Comparison of ENCODE assay signal across 1 cellular context in the genomic region with DNA sequence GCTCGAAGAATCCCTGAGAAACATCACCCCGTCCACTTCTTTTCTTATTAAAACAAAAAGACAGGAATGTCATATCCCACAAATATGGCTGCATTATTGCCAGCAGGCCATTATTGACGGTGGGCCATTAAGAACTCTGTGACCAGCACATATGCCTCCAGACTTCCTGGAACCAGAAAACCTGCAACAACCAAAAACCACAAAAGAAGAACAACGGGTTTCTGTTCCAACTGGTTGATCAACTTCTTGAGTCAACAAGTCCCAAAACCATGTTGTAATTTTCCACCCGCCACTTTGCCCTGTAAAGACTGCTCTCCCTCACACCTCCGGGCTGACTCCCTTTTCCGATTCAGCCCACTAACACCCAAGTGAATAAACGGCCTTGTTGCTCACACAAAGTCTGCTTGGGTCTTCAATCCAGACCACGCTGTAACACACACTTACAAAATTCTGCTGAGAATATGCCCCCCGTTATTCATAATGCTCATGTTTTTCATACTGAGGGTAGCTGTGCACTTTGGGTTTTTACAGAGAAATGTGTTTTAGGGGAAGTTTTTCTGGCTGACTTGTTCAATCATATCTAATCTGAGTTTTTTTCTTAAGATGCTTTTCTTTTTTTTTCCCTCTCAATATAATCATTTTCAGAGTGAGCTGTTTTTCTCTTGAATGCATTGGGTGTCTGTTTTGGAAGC.
TF ChIP-seq lines count a peak whose summit lies in the region.

No MANE protein-coding gene starts in this region.

TF ChIP-seq in HepG2, 621 proteins besides CTCF, POLR2A, EP300 and RAD21 (continued from another document and continues in another):
- TF ChIP-seq, protein P1, sequence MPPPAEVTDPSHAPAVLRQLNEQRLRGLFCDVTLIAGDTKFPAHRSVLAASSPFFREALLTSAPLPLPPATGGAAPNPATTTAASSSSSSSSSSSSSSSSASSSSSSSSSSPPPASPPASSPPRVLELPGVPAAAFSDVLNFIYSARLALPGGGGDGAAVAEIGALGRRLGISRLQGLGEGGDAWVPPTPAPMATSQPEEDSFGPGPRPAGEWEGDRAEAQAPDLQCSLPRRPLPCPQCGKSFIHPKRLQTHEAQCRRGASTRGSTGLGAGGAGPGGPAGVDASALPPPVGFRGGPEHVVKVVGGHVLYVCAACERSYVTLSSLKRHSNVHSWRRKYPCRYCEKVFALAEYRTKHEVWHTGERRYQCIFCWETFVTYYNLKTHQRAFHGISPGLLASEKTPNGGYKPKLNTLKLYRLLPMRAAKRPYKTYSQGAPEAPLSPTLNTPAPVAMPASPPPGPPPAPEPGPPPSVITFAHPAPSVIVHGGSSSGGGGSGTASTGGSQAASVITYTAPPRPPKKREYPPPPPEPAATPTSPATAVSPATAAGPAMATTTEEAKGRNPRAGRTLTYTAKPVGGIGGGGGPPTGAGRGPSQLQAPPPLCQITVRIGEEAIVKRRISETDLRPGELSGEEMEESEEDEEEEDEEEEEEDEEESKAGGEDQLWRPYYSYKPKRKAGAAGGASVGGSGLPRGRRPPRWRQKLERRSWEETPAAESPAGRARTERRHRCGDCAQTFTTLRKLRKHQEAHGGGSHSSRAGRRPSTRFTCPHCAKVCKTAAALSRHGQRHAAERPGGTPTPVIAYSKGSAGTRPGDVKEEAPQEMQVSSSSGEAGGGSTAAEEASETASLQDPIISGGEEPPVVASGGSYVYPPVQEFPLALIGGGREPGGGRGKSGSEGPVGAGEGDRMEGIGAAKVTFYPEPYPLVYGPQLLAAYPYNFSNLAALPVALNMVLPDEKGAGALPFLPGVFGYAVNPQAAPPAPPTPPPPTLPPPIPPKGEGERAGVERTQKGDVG (CRISPR knock-in tag; IDR thresholded peaks at IDR 0.05; ENCODE audit: borderline replicate concordance), result 0 out of 2 replicates have a peak, but pooled peaks have one; percentile 22
- TF ChIP-seq ETV5 (CRISPR knock-in tag; IDR thresholded peaks at IDR 0.05; ENCODE audit: borderline replicate concordance) (peak; percentile 21; the same call in 1 of the 2 replicates), ISL2 (CRISPR knock-in tag; IDR thresholded peaks at IDR 0.05) (0 out of 2 replicates have a peak, but pooled peaks have one; percentile 37), MIER2 (CRISPR knock-in tag; IDR thresholded peaks at IDR 0.05) (0 out of 2 replicates have a peak, but pooled peaks have one; percentile 17), ZNF703 (CRISPR knock-in tag; IDR thresholded peaks at IDR 0.05; ENCODE audit: borderline replicate concordance) (no peak), ERF (CRISPR knock-in tag; IDR thresholded peaks at IDR 0.05) (0 out of 2 replicates have a peak, but pooled peaks have one; percentile 41), ZSCAN9 (CRISPR knock-in tag; IDR thresholded peaks at IDR 0.05; ENCODE audit: borderline replicate concordance) (peak; percentile 43; the same call in 1 of the 2 replicates), TBX2 (CRISPR knock-in tag; IDR thresholded peaks at IDR 0.05; ENCODE audit: borderline replicate concordance) (peak; percentile 63; the same call in 1 of the 2 replicates), ZMYM2 (CRISPR knock-in tag; IDR thresholded peaks at IDR 0.05) (peak; percentile 67), NFIC (IDR thresholded peaks at IDR 0.05; ENCODE audit: low read length) (peak; percentile 50; the same call in 1 of the 2 replicates), XRCC5 (optimal IDR thresholded peaks at IDR 0.05; ENCODE audit: low read length) (no peak), ZNF160 (CRISPR knock-in tag; IDR thresholded peaks at IDR 0.05) (no peak), ZNF496 (CRISPR knock-in tag; IDR thresholded peaks at IDR 0.05; ENCODE audit: insufficient replicate concordance) (no peak), WIZ (CRISPR knock-in tag; IDR thresholded peaks at IDR 0.05) (no peak), ARID2 (CRISPR knock-in tag; IDR thresholded peaks at IDR 0.05; ENCODE audit: borderline replicate concordance) (peak; percentile 45; the same call in 1 of the 2 replicates), RCOR2 (CRISPR knock-in tag; IDR thresholded peaks at IDR 0.05) (peak; percentile 60; the same call in 1 of the 2 replicates), CBX5 (CRISPR knock-in tag; IDR thresholded peaks at IDR 0.05; ENCODE audit: borderline replicate concordance) (0 out of 2 replicates have a peak, but pooled peaks have one; percentile 28), FOXA3 (CRISPR knock-in tag; IDR thresholded peaks at IDR 0.05) (peak; percentile 82), RXRB (CRISPR knock-in tag; IDR thresholded peaks at IDR 0.05; ENCODE audit: borderline replicate concordance) (peak; percentile 23; the same call in 1 of the 2 replicates), FOXJ3 (CRISPR knock-in tag; IDR thresholded peaks at IDR 0.05; ENCODE audit: borderline replicate concordance) (peak; percentile 32; the same call in 1 of the 2 replicates), HOXA3 (CRISPR knock-in tag; IDR thresholded peaks at IDR 0.05) (peak; percentile 71), YY1 (IDR thresholded peaks at IDR 0.05; ENCODE audit: insufficient read depth, insufficient replicate concordance, low read depth, low read length) (peak; percentile 14), ZNF331 (CRISPR knock-in tag; IDR thresholded peaks at IDR 0.05) (peak; percentile 96), ZNF510 (CRISPR knock-in tag; IDR thresholded peaks at IDR 0.05; ENCODE audit: low read depth) (no peak)
- TF ChIP-seq, protein P2, sequence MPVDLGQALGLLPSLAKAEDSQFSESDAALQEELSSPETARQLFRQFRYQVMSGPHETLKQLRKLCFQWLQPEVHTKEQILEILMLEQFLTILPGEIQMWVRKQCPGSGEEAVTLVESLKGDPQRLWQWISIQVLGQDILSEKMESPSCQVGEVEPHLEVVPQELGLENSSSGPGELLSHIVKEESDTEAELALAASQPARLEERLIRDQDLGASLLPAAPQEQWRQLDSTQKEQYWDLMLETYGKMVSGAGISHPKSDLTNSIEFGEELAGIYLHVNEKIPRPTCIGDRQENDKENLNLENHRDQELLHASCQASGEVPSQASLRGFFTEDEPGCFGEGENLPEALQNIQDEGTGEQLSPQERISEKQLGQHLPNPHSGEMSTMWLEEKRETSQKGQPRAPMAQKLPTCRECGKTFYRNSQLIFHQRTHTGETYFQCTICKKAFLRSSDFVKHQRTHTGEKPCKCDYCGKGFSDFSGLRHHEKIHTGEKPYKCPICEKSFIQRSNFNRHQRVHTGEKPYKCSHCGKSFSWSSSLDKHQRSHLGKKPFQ (CRISPR knock-in tag; IDR thresholded peaks at IDR 0.05; ENCODE audit: insufficient replicate concordance), result peak; percentile 46
- TF ChIP-seq, protein P3, sequence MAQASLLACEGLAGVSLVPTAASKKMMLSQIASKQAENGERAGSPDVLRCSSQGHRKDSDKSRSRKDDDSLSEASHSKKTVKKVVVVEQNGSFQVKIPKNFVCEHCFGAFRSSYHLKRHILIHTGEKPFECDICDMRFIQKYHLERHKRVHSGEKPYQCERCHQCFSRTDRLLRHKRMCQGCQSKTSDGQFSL (CRISPR knock-in tag; IDR thresholded peaks at IDR 0.05), result no peak
- TF ChIP-seq, protein P4, sequence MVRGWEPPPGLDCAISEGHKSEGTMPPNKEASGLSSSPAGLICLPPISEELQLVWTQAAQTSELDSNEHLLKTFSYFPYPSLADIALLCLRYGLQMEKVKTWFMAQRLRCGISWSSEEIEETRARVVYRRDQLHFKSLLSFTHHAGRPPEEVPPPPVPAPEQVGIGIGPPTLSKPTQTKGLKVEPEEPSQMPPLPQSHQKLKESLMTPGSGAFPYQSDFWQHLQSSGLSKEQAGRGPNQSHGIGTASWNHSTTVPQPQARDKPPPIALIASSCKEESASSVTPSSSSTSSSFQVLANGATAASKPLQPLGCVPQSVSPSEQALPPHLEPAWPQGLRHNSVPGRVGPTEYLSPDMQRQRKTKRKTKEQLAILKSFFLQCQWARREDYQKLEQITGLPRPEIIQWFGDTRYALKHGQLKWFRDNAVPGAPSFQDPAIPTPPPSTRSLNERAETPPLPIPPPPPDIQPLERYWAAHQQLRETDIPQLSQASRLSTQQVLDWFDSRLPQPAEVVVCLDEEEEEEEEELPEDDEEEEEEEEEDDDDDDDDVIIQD (CRISPR knock-in tag; IDR thresholded peaks at IDR 0.05; ENCODE audit: low read depth), result peak; percentile 64; the same call in 1 of the 2 replicates
- TF ChIP-seq, protein P5, sequence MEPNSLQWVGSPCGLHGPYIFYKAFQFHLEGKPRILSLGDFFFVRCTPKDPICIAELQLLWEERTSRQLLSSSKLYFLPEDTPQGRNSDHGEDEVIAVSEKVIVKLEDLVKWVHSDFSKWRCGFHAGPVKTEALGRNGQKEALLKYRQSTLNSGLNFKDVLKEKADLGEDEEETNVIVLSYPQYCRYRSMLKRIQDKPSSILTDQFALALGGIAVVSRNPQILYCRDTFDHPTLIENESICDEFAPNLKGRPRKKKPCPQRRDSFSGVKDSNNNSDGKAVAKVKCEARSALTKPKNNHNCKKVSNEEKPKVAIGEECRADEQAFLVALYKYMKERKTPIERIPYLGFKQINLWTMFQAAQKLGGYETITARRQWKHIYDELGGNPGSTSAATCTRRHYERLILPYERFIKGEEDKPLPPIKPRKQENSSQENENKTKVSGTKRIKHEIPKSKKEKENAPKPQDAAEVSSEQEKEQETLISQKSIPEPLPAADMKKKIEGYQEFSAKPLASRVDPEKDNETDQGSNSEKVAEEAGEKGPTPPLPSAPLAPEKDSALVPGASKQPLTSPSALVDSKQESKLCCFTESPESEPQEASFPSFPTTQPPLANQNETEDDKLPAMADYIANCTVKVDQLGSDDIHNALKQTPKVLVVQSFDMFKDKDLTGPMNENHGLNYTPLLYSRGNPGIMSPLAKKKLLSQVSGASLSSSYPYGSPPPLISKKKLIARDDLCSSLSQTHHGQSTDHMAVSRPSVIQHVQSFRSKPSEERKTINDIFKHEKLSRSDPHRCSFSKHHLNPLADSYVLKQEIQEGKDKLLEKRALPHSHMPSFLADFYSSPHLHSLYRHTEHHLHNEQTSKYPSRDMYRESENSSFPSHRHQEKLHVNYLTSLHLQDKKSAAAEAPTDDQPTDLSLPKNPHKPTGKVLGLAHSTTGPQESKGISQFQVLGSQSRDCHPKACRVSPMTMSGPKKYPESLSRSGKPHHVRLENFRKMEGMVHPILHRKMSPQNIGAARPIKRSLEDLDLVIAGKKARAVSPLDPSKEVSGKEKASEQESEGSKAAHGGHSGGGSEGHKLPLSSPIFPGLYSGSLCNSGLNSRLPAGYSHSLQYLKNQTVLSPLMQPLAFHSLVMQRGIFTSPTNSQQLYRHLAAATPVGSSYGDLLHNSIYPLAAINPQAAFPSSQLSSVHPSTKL (CRISPR knock-in tag; IDR thresholded peaks at IDR 0.05), result peak; percentile 49; the same call in 1 of the 2 replicates
- TF ChIP-seq, protein P6, sequence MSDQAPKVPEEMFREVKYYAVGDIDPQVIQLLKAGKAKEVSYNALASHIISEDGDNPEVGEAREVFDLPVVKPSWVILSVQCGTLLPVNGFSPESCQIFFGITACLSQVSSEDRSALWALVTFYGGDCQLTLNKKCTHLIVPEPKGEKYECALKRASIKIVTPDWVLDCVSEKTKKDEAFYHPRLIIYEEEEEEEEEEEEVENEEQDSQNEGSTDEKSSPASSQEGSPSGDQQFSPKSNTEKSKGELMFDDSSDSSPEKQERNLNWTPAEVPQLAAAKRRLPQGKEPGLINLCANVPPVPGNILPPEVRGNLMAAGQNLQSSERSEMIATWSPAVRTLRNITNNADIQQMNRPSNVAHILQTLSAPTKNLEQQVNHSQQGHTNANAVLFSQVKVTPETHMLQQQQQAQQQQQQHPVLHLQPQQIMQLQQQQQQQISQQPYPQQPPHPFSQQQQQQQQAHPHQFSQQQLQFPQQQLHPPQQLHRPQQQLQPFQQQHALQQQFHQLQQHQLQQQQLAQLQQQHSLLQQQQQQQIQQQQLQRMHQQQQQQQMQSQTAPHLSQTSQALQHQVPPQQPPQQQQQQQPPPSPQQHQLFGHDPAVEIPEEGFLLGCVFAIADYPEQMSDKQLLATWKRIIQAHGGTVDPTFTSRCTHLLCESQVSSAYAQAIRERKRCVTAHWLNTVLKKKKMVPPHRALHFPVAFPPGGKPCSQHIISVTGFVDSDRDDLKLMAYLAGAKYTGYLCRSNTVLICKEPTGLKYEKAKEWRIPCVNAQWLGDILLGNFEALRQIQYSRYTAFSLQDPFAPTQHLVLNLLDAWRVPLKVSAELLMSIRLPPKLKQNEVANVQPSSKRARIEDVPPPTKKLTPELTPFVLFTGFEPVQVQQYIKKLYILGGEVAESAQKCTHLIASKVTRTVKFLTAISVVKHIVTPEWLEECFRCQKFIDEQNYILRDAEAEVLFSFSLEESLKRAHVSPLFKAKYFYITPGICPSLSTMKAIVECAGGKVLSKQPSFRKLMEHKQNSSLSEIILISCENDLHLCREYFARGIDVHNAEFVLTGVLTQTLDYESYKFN (CRISPR knock-in tag; conservative IDR thresholded peaks at IDR 0.05), result peak; percentile 57; the same call in 1 of the 2 replicates
- TF ChIP-seq, protein P7, sequence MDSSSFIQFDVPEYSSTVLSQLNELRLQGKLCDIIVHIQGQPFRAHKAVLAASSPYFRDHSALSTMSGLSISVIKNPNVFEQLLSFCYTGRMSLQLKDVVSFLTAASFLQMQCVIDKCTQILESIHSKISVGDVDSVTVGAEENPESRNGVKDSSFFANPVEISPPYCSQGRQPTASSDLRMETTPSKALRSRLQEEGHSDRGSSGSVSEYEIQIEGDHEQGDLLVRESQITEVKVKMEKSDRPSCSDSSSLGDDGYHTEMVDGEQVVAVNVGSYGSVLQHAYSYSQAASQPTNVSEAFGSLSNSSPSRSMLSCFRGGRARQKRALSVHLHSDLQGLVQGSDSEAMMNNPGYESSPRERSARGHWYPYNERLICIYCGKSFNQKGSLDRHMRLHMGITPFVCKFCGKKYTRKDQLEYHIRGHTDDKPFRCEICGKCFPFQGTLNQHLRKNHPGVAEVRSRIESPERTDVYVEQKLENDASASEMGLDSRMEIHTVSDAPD (CRISPR knock-in tag; IDR thresholded peaks at IDR 0.05), result peak; percentile 79
- TF ChIP-seq, protein P8, sequence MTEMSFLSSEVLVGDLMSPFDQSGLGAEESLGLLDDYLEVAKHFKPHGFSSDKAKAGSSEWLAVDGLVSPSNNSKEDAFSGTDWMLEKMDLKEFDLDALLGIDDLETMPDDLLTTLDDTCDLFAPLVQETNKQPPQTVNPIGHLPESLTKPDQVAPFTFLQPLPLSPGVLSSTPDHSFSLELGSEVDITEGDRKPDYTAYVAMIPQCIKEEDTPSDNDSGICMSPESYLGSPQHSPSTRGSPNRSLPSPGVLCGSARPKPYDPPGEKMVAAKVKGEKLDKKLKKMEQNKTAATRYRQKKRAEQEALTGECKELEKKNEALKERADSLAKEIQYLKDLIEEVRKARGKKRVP (CRISPR knock-in tag; IDR thresholded peaks at IDR 0.05), result 0 out of 4 replicates have a peak, but pooled peaks of 1 of the 2 experiments have one; percentile 53
- TF ChIP-seq, protein P9, sequence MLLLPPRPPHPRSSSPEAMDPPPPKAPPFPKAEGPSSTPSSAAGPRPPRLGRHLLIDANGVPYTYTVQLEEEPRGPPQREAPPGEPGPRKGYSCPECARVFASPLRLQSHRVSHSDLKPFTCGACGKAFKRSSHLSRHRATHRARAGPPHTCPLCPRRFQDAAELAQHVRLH (CRISPR knock-in tag; IDR thresholded peaks at IDR 0.05; ENCODE audit: borderline replicate concordance, low read depth), result 0 out of 2 replicates have a peak, but pooled peaks have one; percentile 33
- TF ChIP-seq, protein P10, sequence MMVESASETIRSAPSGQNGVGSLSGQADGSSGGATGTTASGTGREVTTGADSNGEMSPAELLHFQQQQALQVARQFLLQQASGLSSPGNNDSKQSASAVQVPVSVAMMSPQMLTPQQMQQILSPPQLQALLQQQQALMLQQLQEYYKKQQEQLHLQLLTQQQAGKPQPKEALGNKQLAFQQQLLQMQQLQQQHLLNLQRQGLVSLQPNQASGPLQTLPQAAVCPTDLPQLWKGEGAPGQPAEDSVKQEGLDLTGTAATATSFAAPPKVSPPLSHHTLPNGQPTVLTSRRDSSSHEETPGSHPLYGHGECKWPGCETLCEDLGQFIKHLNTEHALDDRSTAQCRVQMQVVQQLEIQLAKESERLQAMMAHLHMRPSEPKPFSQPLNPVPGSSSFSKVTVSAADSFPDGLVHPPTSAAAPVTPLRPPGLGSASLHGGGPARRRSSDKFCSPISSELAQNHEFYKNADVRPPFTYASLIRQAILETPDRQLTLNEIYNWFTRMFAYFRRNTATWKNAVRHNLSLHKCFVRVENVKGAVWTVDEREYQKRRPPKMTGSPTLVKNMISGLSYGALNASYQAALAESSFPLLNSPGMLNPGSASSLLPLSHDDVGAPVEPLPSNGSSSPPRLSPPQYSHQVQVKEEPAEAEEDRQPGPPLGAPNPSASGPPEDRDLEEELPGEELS (CRISPR knock-in tag; IDR thresholded peaks at IDR 0.05), result 0 out of 2 replicates have a peak, but pooled peaks have one; percentile 28
